2 cellular contexts compared by ENCODE assay signal in genomic region chr2:3356799-3357198, GRCh38.
TF ChIP-seq lines count a peak whose summit lies in the region.

No MANE protein-coding gene starts in this region.

TF ChIP-seq in WTC11, 78 proteins besides CTCF, POLR2A, EP300 and RAD21:
- TF ChIP-seq PRDM15 (CRISPR knock-in tag; IDR thresholded peaks at IDR 0.05) (no peak), ATF3 (CRISPR knock-in tag; conservative IDR thresholded peaks at IDR 0.05) (no peak), ETV6 (CRISPR knock-in tag; IDR thresholded peaks at IDR 0.05) (no peak), NR2C2 (CRISPR knock-in tag; IDR thresholded peaks at IDR 0.05) (no peak), MYBL2 (CRISPR knock-in tag; IDR thresholded peaks at IDR 0.05) (no peak), CBFB (CRISPR knock-in tag; IDR thresholded peaks at IDR 0.05; ENCODE audit: low read depth) (no peak), PREB (CRISPR knock-in tag; IDR thresholded peaks at IDR 0.05; ENCODE audit: borderline replicate concordance) (no peak), FOXP1 (CRISPR knock-in tag; IDR thresholded peaks at IDR 0.05; ENCODE audit: borderline replicate concordance) (no peak), E2F5 (CRISPR knock-in tag; IDR thresholded peaks at IDR 0.05) (no peak), ZMAT4 (CRISPR knock-in tag; IDR thresholded peaks at IDR 0.05) (no peak), HMGA2 (CRISPR knock-in tag; IDR thresholded peaks at IDR 0.05) (no peak), GABPB1 (CRISPR knock-in tag; IDR thresholded peaks at IDR 0.05) (no peak), SOX15 (CRISPR knock-in tag; IDR thresholded peaks at IDR 0.05) (no peak), ELF4 (CRISPR knock-in tag; IDR thresholded peaks at IDR 0.05; ENCODE audit: low read depth) (no peak)

TF ChIP-seq in HEK293T, 16 proteins besides CTCF, POLR2A, EP300 and RAD21:
- no peak for TF ChIP-seq TARDBP (IDR thresholded peaks at IDR 0.05)
- no peak for TF ChIP-seq SUZ12 (IDR thresholded peaks at IDR 0.05)
- TF ChIP-seq FOXK2 (IDR thresholded peaks at IDR 0.05): no peak
- TF ChIP-seq NFRKB (IDR thresholded peaks at IDR 0.05): no peak
- TF ChIP-seq ELF4 (IDR thresholded peaks at IDR 0.05): no peak
- no peak for TF ChIP-seq FOXM1 (IDR thresholded peaks at IDR 0.05; ENCODE audit: borderline replicate concordance)
- no peak for TF ChIP-seq HDGF (IDR thresholded peaks at IDR 0.05; ENCODE audit: borderline replicate concordance)
- no peak for TF ChIP-seq PKNOX1 (IDR thresholded peaks at IDR 0.05)
- TF ChIP-seq SP1 (IDR thresholded peaks at IDR 0.05): no peak
- no peak for TF ChIP-seq ZNF384 (IDR thresholded peaks at IDR 0.05)
- TF ChIP-seq CTBP1 (IDR thresholded peaks at IDR 0.05; ENCODE audit: borderline replicate concordance): no peak
- no peak for TF ChIP-seq ARNT (IDR thresholded peaks at IDR 0.05)
